In genomic region chr3:189726277-189726676, GRCh38 we compare ENCODE assay signal across 21 cellular contexts.
"Had no signal": no experiment of that assay in that cellular context is flagged by ENCODE, and none has a peak within 500 bp of the region (broad histone marks: within the 10 kb centered on the region; RNA-seq: fewer than 3 reads in every experiment).

No MANE protein-coding gene starts in this region.

- H3K36me3 Mint-ChIP-seq: immature natural killer cell; naive thymus-derived CD4-positive, alpha-beta T cell; neural progenitor cell had no signal

- DNase-seq: activated CD4-positive, alpha-beta T cell treated with anti-CD3 and anti-CD28 coated beads for 1 hour; activated CD4-positive, alpha-beta T cell treated with anti-CD3 and anti-CD28 coated beads, Interleukin-2, amount 50 U/mL, for 48 hours; amniotic stem cell; caudate nucleus; effector memory CD8-positive, alpha-beta T cell; erythroblast; heart left ventricle; immature natural killer cell; mesenchymal stem cell; naive thymus-derived CD4-positive, alpha-beta T cell; stimulated activated CD4-positive, alpha-beta T cell treated with anti-CD3 and anti-CD28 coated beads, Interleukin-2, amount 100 ng/mL, for 24 hours; T-helper 17 cell; uterus; WERI-Rb-1 had no signal

- H3K27ac ChIP-seq: gastroesophageal sphincter, heart left ventricle, neural progenitor cell, tibial nerve, uterus, WERI-Rb-1 had no signal

- H3K4me1 Mint-ChIP-seq: immature natural killer cell; naive thymus-derived CD4-positive, alpha-beta T cell; T-helper 17 cell had no signal

- H3K4me1 ChIP-seq: gastroesophageal sphincter, tibial nerve, uterus had no signal

- ATAC-seq: effector memory CD8-positive, alpha-beta T cell; gastroesophageal sphincter; heart left ventricle; naive thymus-derived CD4-positive, alpha-beta T cell; T-helper 17 cell had no signal

- H3K9me3 Mint-ChIP-seq: activated T-helper 1 cell treated with anti-CD3 and anti-CD28 coated beads, Interleukin-12 subunit alpha, Interleukin-12 subunit beta, Interleukin-2, Interleukin-4 antibody, amounts not matched to agents 30 ng/mL and 10 ng/mL and 1 ng/mL, durations not matched to agents 14 hours and 24 hours and 36 hours; effector memory CD8-positive, alpha-beta T cell; neural progenitor cell; stimulated activated naive CD8-positive, alpha-beta T cell treated with anti-CD3 and anti-CD28 coated beads, Interleukin-15, Interleukin-2, amounts not matched to agents 100 ng/mL and 50 ng/mL, for 24 hours had no signal

- H3K4me3 Mint-ChIP-seq: activated naive CD8-positive, alpha-beta T cell; activated T-helper 1 cell treated with anti-CD3 and anti-CD28 coated beads, Interleukin-12 subunit alpha, Interleukin-12 subunit beta, Interleukin-2, Interleukin-4 antibody, amounts not matched to agents 30 ng/mL and 10 ng/mL and 1 ng/mL, durations not matched to agents 14 hours and 24 hours and 36 hours; effector memory CD8-positive, alpha-beta T cell; immature natural killer cell; naive thymus-derived CD4-positive, alpha-beta T cell; neural progenitor cell; stimulated activated naive CD8-positive, alpha-beta T cell treated with anti-CD3 and anti-CD28 coated beads, Interleukin-15, Interleukin-2, amounts not matched to agents 100 ng/mL and 50 ng/mL, for 24 hours; T-helper 17 cell had no signal

- H3K27ac Mint-ChIP-seq: activated naive CD8-positive, alpha-beta T cell; activated T-helper 1 cell treated with anti-CD3 and anti-CD28 coated beads, Interleukin-12 subunit alpha, Interleukin-12 subunit beta, Interleukin-2, Interleukin-4 antibody, amounts not matched to agents 30 ng/mL and 10 ng/mL and 1 ng/mL, durations not matched to agents 14 hours and 24 hours and 36 hours; effector memory CD8-positive, alpha-beta T cell; immature natural killer cell; naive thymus-derived CD4-positive, alpha-beta T cell; neural progenitor cell; progenitor cell of endocrine pancreas; stimulated activated naive CD8-positive, alpha-beta T cell treated with anti-CD3 and anti-CD28 coated beads, Interleukin-15, Interleukin-2, amounts not matched to agents 100 ng/mL and 50 ng/mL, for 24 hours; T-helper 17 cell had no signal

- H3K4me3 ChIP-seq: gastroesophageal sphincter, heart left ventricle, neural progenitor cell, tibial nerve, uterus had no signal

- H3K36me3 ChIP-seq: gastroesophageal sphincter, heart left ventricle, neural progenitor cell, tibial nerve, uterus, WERI-Rb-1 had no signal

- H3K27me3 Mint-ChIP-seq: activated naive CD8-positive, alpha-beta T cell; effector memory CD8-positive, alpha-beta T cell; naive thymus-derived CD4-positive, alpha-beta T cell; stimulated activated naive CD8-positive, alpha-beta T cell treated with anti-CD3 and anti-CD28 coated beads, Interleukin-15, Interleukin-2, amounts not matched to agents 100 ng/mL and 50 ng/mL, for 24 hours had no signal

- H3K27me3 ChIP-seq: gastroesophageal sphincter, heart left ventricle, neural progenitor cell, tibial nerve, uterus had no signal

- H3K9me3 ChIP-seq: gastroesophageal sphincter, heart left ventricle, tibial nerve, uterus had no signal
